Comparison of ENCODE assay signal across 8 cellular contexts in genomic region chr2:173076557-173077345, GRCh38. TPM values are rescaled to one million over a fixed set of nuclear protein-coding genes. Genes with fewer than 3 reads are reported as not detected.
A peak's percentile ranks its signal among the peaks of the same experiment; 100 is the strongest.
DNase-seq lines count a peak whose midpoint lies in the region; ATAC-seq and TF ChIP-seq lines count a peak whose summit lies in the region.

No MANE protein-coding gene starts in this region.

- 14 to 15% methylated on average over 27 of the region's 27 CpGs for WGBS in ectodermal cell, 2 experiments
- WGBS in mesenchymal stem cell: 4% methylated on average over 26 of the region's 27 CpGs

- H3K4me1 ChIP-seq in ES-I3 (ENCODE audit: insufficient read depth, low read length) (0 out of 2 replicates have a peak, but pooled peaks cover 4% of the 10 kb centered on the region), ectodermal cell (ENCODE audit: control insufficient read depth, insufficient read depth, low read length) (peaks cover 7% of the 10 kb centered on the region), mesenchymal stem cell (ENCODE audit: control insufficient read depth, insufficient read depth, low read depth, low read length) (no peaks in the 10 kb centered on the region), tibial artery (peaks cover 0 to 64% (median 14%) of the 10 kb centered on the region in 4 donors)

- H3K4me1 Mint-ChIP-seq in T-helper 1 cell treated with Interleukin-12 subunit alpha and Interleukin-12 subunit beta and Interleukin-4 antibody, amounts not matched to agents 30 μg/mL and 1 μg/mL, for 36 hours (ENCODE audit: low read depth): peaks cover 20% of the 10 kb centered on the region

- DNase-seq in HT-29 (ENCODE audit: low spot score) (peak; percentile 59), mesenchymal stem cell (peak; percentile 73), tibial artery (peak; percentile 56 to 71), retina (no peak)

- H3K27me3 ChIP-seq in ectodermal cell (ENCODE audit: control insufficient read depth, insufficient read depth, low read length, poor library complexity, severe bottlenecking): peaks cover 10% of the 10 kb centered on the region
- H3K27me3 ChIP-seq in mesenchymal stem cell (ENCODE audit: control insufficient read depth in 1 of 2, insufficient read depth in 1 of 2, low read length in 2 of 2): no peaks in the 10 kb centered on the region
- no peaks in the 10 kb centered on the region for H3K27me3 ChIP-seq in tibial artery

- H3K36me3 ChIP-seq in ES-I3 (ENCODE audit: insufficient read depth, low read length): no peaks in the 10 kb centered on the region
- no peaks in the 10 kb centered on the region for H3K36me3 ChIP-seq in ectodermal cell (ENCODE audit: control insufficient read depth, insufficient read depth, low read length)
- H3K36me3 ChIP-seq in mesenchymal stem cell (ENCODE audit: control insufficient read depth in 1 of 2, insufficient read depth in 2 of 2, low read depth in 1 of 2, low read length in 2 of 2): peaks cover 0 to 3% of the 10 kb centered on the region in 2 experiments
- H3K36me3 ChIP-seq in tibial artery: no peaks in the 10 kb centered on the region

- H3K27ac ChIP-seq in ectodermal cell (ENCODE audit: insufficient read depth, low read depth, low read length, poor library complexity, severe bottlenecking) (no peak overlapping the region), mesenchymal stem cell (ENCODE audit: low read length, poor library complexity, severe bottlenecking) (peak overlapping the region; percentile 91), tibial artery (peak overlapping the region; percentile 94 to 100)

- peak; percentile 20 for ATAC-seq in GM21367 (IDR thresholded peaks at IDR 0.05; ENCODE audit: unreplicated experiment)

- peak overlapping the region; percentile 90 for H2BK120ac ChIP-seq in mesenchymal stem cell (ENCODE audit: low read depth, low read length)

- no peak for TF ChIP-seq CTCF in tibial artery (IDR thresholded peaks at IDR 0.05)

- peak overlapping the region; percentile 46 to 97 for H3K23ac ChIP-seq in mesenchymal stem cell (ENCODE audit: low read length in 2 of 2)

- H3K27me3 Mint-ChIP-seq in T-helper 1 cell treated with Interleukin-12 subunit alpha and Interleukin-12 subunit beta and Interleukin-4 antibody, amounts not matched to agents 30 μg/mL and 1 μg/mL, for 36 hours (ENCODE audit: low read depth): peaks cover 23% of the 10 kb centered on the region

- H3K27ac Mint-ChIP-seq in T-helper 1 cell treated with Interleukin-12 subunit alpha and Interleukin-12 subunit beta and Interleukin-4 antibody, amounts not matched to agents 30 μg/mL and 1 μg/mL, for 36 hours: peak overlapping the region; percentile 65

- H2BK12ac ChIP-seq in mesenchymal stem cell (ENCODE audit: low read length in 2 of 2): peak overlapping the region; percentile 72 to 87

- H3K4me2 ChIP-seq in mesenchymal stem cell (ENCODE audit: low read length, poor library complexity, severe bottlenecking): peak overlapping the region; percentile 70

- H3K14ac ChIP-seq in mesenchymal stem cell (ENCODE audit: low read length in 2 of 2): peak overlapping the region in 1 of 2 experiments; percentile 90

- H3K79me1 ChIP-seq in mesenchymal stem cell (replicated peaks; ENCODE audit: low read length, poor library complexity, severe bottlenecking): peaks cover 8% of the 10 kb centered on the region

- H2AK5ac ChIP-seq in mesenchymal stem cell (ENCODE audit: low read length, severe bottlenecking): no peak overlapping the region

- H2AFZ ChIP-seq in mesenchymal stem cell (ENCODE audit: low read depth, low read length): peak overlapping the region; percentile 95

- H3K9ac ChIP-seq in ES-I3 (ENCODE audit: low read depth, low read length): peak overlapping the region; percentile 93
- H3K9ac ChIP-seq in mesenchymal stem cell (ENCODE audit: low read length): peak overlapping the region; percentile 98

- H3K9me3 ChIP-seq in ES-I3 (ENCODE audit: control insufficient read depth, insufficient read depth, low read length) (no peaks in the 10 kb centered on the region), ectodermal cell (ENCODE audit: control insufficient read depth, low read length) (no peaks in the 10 kb centered on the region), mesenchymal stem cell (ENCODE audit: control insufficient read depth, low read length) (no peaks in the 10 kb centered on the region), tibial artery (no peaks in the 10 kb centered on the region)

- H3K4me3 Mint-ChIP-seq in T-helper 1 cell treated with Interleukin-12 subunit alpha and Interleukin-12 subunit beta and Interleukin-4 antibody, amounts not matched to agents 30 μg/mL and 1 μg/mL, for 36 hours: peak overlapping the region; percentile 81

- H3K4ac ChIP-seq in mesenchymal stem cell (ENCODE audit: low read depth in 1 of 2, low read length in 2 of 2): peak overlapping the region; percentile 73 to 92

- no peaks in the 10 kb centered on the region for H3K9me3 Mint-ChIP-seq in T-helper 1 cell treated with Interleukin-12 subunit alpha and Interleukin-12 subunit beta and Interleukin-4 antibody, amounts not matched to agents 30 μg/mL and 1 μg/mL, for 36 hours

- intact Hi-C loops in tibial artery (cut with DNase I; ENCODE audit: low total_unique reads): loop anchor here (5.0 kb wide), 1 partner anchor 131 kb away; no protein-coding TSS in a partner anchor

- H2BK15ac ChIP-seq in mesenchymal stem cell (ENCODE audit: low read depth, poor library complexity, severe bottlenecking): peak overlapping the region; percentile 86

- H4K91ac ChIP-seq in mesenchymal stem cell (ENCODE audit: low read length): no peak overlapping the region

- H2BK5ac ChIP-seq in mesenchymal stem cell (ENCODE audit: low read depth, low read length, poor library complexity, severe bottlenecking): peak overlapping the region; percentile 93

- H3K36me3 Mint-ChIP-seq in T-helper 1 cell treated with Interleukin-12 subunit alpha and Interleukin-12 subunit beta and Interleukin-4 antibody, amounts not matched to agents 30 μg/mL and 1 μg/mL, for 36 hours (ENCODE audit: low read depth): peaks cover 8% of the 10 kb centered on the region

- H3K4me3 ChIP-seq in ectodermal cell (ENCODE audit: insufficient read depth, low read depth, low read length) (peak overlapping the region; percentile 76), mesenchymal stem cell (ENCODE audit: insufficient read depth in 1 of 2, low read depth in 1 of 2, low read length in 2 of 2) (peak overlapping the region; percentile 84 to 92), tibial artery (peak overlapping the region; percentile 72 to 84)

- H4K8ac ChIP-seq in mesenchymal stem cell (ENCODE audit: low read length): peak overlapping the region; percentile 90

- H3K18ac ChIP-seq in mesenchymal stem cell (ENCODE audit: low read depth in 1 of 2, low read length in 2 of 2): peak overlapping the region; percentile 86 to 99

RNA-seq across cellular contexts. Expression of gene MAP3K20, which starts 1.1 kb away (rescaled TPM):
- total RNA-seq in HT-29 (2014; rRNA removed; shearing (Covaris generic)): 17.4 and 18.4 TPM in 2 replicates
- polyA plus RNA-seq in ectodermal cell (2013, experiment 1 of 4): 14.6 TPM
- 12.7 TPM for polyA plus RNA-seq in ectodermal cell (2013, experiment 2 of 4)
- polyA plus RNA-seq in ectodermal cell (2013, experiment 3 of 4): 9.6 TPM
- 10.0 TPM for polyA plus RNA-seq in ectodermal cell (2013, experiment 4 of 4)
- 33.5 TPM for polyA plus RNA-seq in mesenchymal stem cell (2013, experiment 1 of 2)
- polyA plus RNA-seq in mesenchymal stem cell (2013, experiment 2 of 2): 34.0 TPM
